ENCODE assay signal across 22 cellular contexts in genomic region chr12:32727237-32727636, GRCh38. TPM values are rescaled to one million over a fixed set of nuclear protein-coding genes. Genes with fewer than 3 reads are reported as not detected.
DNase-seq lines count a peak whose midpoint lies in the region; ATAC-seq and TF ChIP-seq lines count a peak whose summit lies in the region.
"Had no signal": no experiment of that assay in that cellular context is flagged by ENCODE, and none has a peak within 500 bp of the region (broad histone marks: within the 10 kb centered on the region; RNA-seq: fewer than 3 reads in every experiment).

No MANE protein-coding gene starts in this region.

- H3K27me3 ChIP-seq in AG04450 (ENCODE audit: control insufficient read depth, insufficient read depth, low read length) (no peaks in the 10 kb centered on the region), iPS-15b (ENCODE audit: control insufficient read depth, insufficient read depth, low read length) (no peaks in the 10 kb centered on the region)
- H3K27me3 ChIP-seq: heart left ventricle had no signal

- peaks cover 3% of the 10 kb centered on the region for H3K36me3 ChIP-seq in iPS-15b (ENCODE audit: control insufficient read depth, insufficient read depth, low read length)

- H3K27me3 Mint-ChIP-seq in activated T-helper 1 cell treated with anti-CD3 and anti-CD28 coated beads, Interleukin-12 subunit alpha, Interleukin-12 subunit beta, Interleukin-2, Interleukin-4 antibody, amounts not matched to agents 30 ng/mL and 10 ng/mL and 1 ng/mL, durations not matched to agents 14 hours and 24 hours and 36 hours (ENCODE audit: insufficient read depth): no peaks in the 10 kb centered on the region
- H3K27me3 Mint-ChIP-seq: brain, type B pancreatic cell had no signal

- H3K4me3 ChIP-seq in AG04450 (ENCODE audit: low read depth, low read length) (no peak overlapping the region), iPS-15b (ENCODE audit: low read depth, low read length) (no peak overlapping the region)
- H3K4me3 ChIP-seq: coronary artery, heart left ventricle, lower lobe of right lung had no signal

- H3K9me3 ChIP-seq in AG04450 (ENCODE audit: control insufficient read depth, insufficient read depth, low read length) (no peaks in the 10 kb centered on the region), iPS-15b (ENCODE audit: control insufficient read depth, insufficient read depth, low read length) (no peaks in the 10 kb centered on the region)
- H3K9me3 ChIP-seq: heart left ventricle, lower lobe of right lung had no signal

- no peak overlapping the region for H3K27ac ChIP-seq in AG04450 (ENCODE audit: low read depth, low read length)
- H3K27ac ChIP-seq: coronary artery, heart left ventricle, lower lobe of right lung had no signal

- 0 out of 2 replicates have a peak, but pooled peaks have one; percentile 2 for TF ChIP-seq CTCF in AG04450 (IDR thresholded peaks at IDR 0.05; ENCODE audit: low read depth, low read length)

- H3K4me1 ChIP-seq in iPS-15b (ENCODE audit: control insufficient read depth, insufficient read depth, low read length): no peaks in the 10 kb centered on the region
- H3K4me1 ChIP-seq: lower lobe of right lung had no signal

- peaks cover 25% of the 10 kb centered on the region for H3K36me3 Mint-ChIP-seq in activated T-helper 1 cell treated with anti-CD3 and anti-CD28 coated beads, Interleukin-12 subunit alpha, Interleukin-12 subunit beta, Interleukin-2, Interleukin-4 antibody, amounts not matched to agents 30 ng/mL and 10 ng/mL and 1 ng/mL, durations not matched to agents 14 hours and 24 hours and 36 hours (ENCODE audit: low read depth)

- CTCF ChIA-PET in AG04450 (lab: Charles Lee): no interaction called here

- peak overlapping the region; percentile 49 for H3K27ac Mint-ChIP-seq in activated T-helper 1 cell treated with anti-CD3 and anti-CD28 coated beads, Interleukin-12 subunit alpha, Interleukin-12 subunit beta, Interleukin-2, Interleukin-4 antibody, amounts not matched to agents 30 ng/mL and 10 ng/mL and 1 ng/mL, durations not matched to agents 14 hours and 24 hours and 36 hours
- H3K27ac Mint-ChIP-seq: brain, type B pancreatic cell had no signal

- POLR2A ChIA-PET in AG04450 (lab: Yijun Ruan, JAX): no interaction called here

- no peaks in the 10 kb centered on the region for H3K9me3 Mint-ChIP-seq in activated T-helper 1 cell treated with anti-CD3 and anti-CD28 coated beads, Interleukin-12 subunit alpha, Interleukin-12 subunit beta, Interleukin-2, Interleukin-4 antibody, amounts not matched to agents 30 ng/mL and 10 ng/mL and 1 ng/mL, durations not matched to agents 14 hours and 24 hours and 36 hours
- H3K9me3 Mint-ChIP-seq: brain, type B pancreatic cell had no signal

- no peak overlapping the region for H3K4me3 Mint-ChIP-seq in activated T-helper 1 cell treated with anti-CD3 and anti-CD28 coated beads, Interleukin-12 subunit alpha, Interleukin-12 subunit beta, Interleukin-2, Interleukin-4 antibody, amounts not matched to agents 30 ng/mL and 10 ng/mL and 1 ng/mL, durations not matched to agents 14 hours and 24 hours and 36 hours
- H3K4me3 Mint-ChIP-seq: brain, type B pancreatic cell had no signal

- no peak for ATAC-seq in HG03571 (IDR thresholded peaks at IDR 0.05; ENCODE audit: unreplicated experiment)
- ATAC-seq in HG02798 (IDR thresholded peaks at IDR 0.05; ENCODE audit: poor library complexity, unreplicated experiment): no peak
- no peak for ATAC-seq in GM19463 (IDR thresholded peaks at IDR 0.05; ENCODE audit: unreplicated experiment)
- ATAC-seq: lower lobe of right lung had no signal

- peak overlapping the region; percentile 26 for H3K9ac ChIP-seq in iPS-15b (ENCODE audit: low read depth, low read length)

- H3K4me1 Mint-ChIP-seq in activated T-helper 1 cell treated with anti-CD3 and anti-CD28 coated beads, Interleukin-12 subunit alpha, Interleukin-12 subunit beta, Interleukin-2, Interleukin-4 antibody, amounts not matched to agents 30 ng/mL and 10 ng/mL and 1 ng/mL, durations not matched to agents 14 hours and 24 hours and 36 hours (ENCODE audit: low read depth): no peaks in the 10 kb centered on the region
- H3K4me1 Mint-ChIP-seq: brain had no signal

- intact Hi-C loops in activated T-helper 1 cell treated with anti-CD3 and anti-CD28 coated beads, Interleukin-12 subunit alpha, Interleukin-12 subunit beta, Interleukin-2, Interleukin-4 antibody, amounts not matched to agents 30 ng/mL and 10 ng/mL and 1 ng/mL, durations not matched to agents 14 hours and 24 hours and 36 hours (cut with micrococcal nuclease): no loop called here

- no peak for DNase-seq in AG04450 (ENCODE audit: low read depth, low spot score)
- peak; percentile 5 for DNase-seq in Daoy (ENCODE audit: low read depth)
- no peak for DNase-seq in activated T-helper 1 cell treated with anti-CD3 and anti-CD28 coated beads, Interleukin-12 subunit alpha, Interleukin-12 subunit beta, Interleukin-2, Interleukin-4 antibody, amounts not matched to agents 30 ng/mL and 10 ng/mL and 1 ng/mL, durations not matched to agents 14 hours and 24 hours and 36 hours (ENCODE audit: low spot score)
- no peak for DNase-seq in activated CD4-positive, alpha-beta T cell treated with anti-CD3 and anti-CD28 coated beads, Interleukin-2, amount 50 U/mL, for 48 hours
- DNase-seq: activated CD4-positive, alpha-beta T cell treated with anti-CD3 and anti-CD28 coated beads, Interleukin-2, amount 50 U/mL, for 4 hours; activated T-cell treated with anti-CD3 and anti-CD28 coated beads, Interleukin-2, amount 50 U/mL, for 1 hour; DND-41; heart left ventricle; KBM-7; lower lobe of right lung; NCI-H1048; NCI-H1930; NCI-H226; retina; SIG-M5 had no signal

RNA-seq across cellular contexts. Expression of gene YARS2, which starts 28.5 kb away (rescaled TPM):
- polyA plus RNA-seq in AG04450 (2011; rRNA removed): 20.5 and 27.3 TPM in 2 replicates
- polyA minus RNA-seq in AG04450 (2011; rRNA and poly(A)+ RNA removed): 12.1 and 12.2 TPM in 2 replicates
- 50.4 and 62.5 TPM in 2 replicates for total RNA-seq in Daoy (2014; rRNA removed; shearing (Covaris generic))
- total RNA-seq in activated T-helper 1 cell treated with anti-CD3 and anti-CD28 coated beads, Interleukin-12 subunit alpha, Interleukin-12 subunit beta, Interleukin-2, Interleukin-4 antibody, amounts not matched to agents 30 ng/mL and 10 ng/mL and 1 ng/mL, durations not matched to agents 14 hours and 24 hours and 36 hours: 28.2 and 31.1 TPM in 2 replicates

RNA-seq across cellular contexts. Expression of gene DNM1L, which starts 48.1 kb away (rescaled TPM):
- polyA plus RNA-seq in AG04450 (2011; rRNA removed): 49.1 and 68.2 TPM in 2 replicates
- 41.4 and 56.6 TPM in 2 replicates for polyA minus RNA-seq in AG04450 (2011; rRNA and poly(A)+ RNA removed)
- 69.8 and 75.5 TPM in 2 replicates for total RNA-seq in Daoy (2014; rRNA removed; shearing (Covaris generic))
- 87.0 and 91.9 TPM in 2 replicates for total RNA-seq in activated T-helper 1 cell treated with anti-CD3 and anti-CD28 coated beads, Interleukin-12 subunit alpha, Interleukin-12 subunit beta, Interleukin-2, Interleukin-4 antibody, amounts not matched to agents 30 ng/mL and 10 ng/mL and 1 ng/mL, durations not matched to agents 14 hours and 24 hours and 36 hours
